22 cellular contexts compared by ENCODE assay signal in the genomic region with DNA sequence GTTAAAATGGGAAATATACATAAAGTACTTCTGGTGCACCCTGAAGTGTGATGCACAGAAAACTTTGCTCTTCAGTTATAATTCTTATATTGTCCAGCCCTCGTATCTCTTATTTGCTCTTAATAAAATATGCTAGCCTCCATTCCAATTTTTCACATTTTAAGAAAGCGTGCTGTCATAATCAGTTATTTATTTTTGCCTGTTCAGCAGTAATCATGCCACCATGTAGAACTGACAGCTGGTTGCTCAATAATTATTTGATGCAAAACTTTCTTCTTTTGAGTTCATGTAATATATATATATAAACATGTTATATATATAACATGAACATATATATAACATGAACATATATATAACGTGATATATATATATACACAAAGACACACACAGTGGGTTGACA.
"Had no signal": no experiment of that assay in that cellular context is flagged by ENCODE, and none has a peak within 500 bp of the region (broad histone marks: within the 10 kb centered on the region; RNA-seq: fewer than 3 reads in every experiment).

No MANE protein-coding gene starts in this region.

- H3K9me3 ChIP-seq: esophagus muscularis mucosa, gastroesophageal sphincter, heart left ventricle, left lung, lower lobe of right lung, mucosa of descending colon had no signal

- H3K79me2 ChIP-seq: hepatocyte had no signal

- H3K27me3 Mint-ChIP-seq: naive B cell had no signal

- H3K4me3 ChIP-seq: coronary artery, dorsolateral prefrontal cortex, esophagus muscularis mucosa, gastroesophageal sphincter, heart left ventricle, hepatocyte, left lung, lower lobe of right lung, mucosa of descending colon had no signal

- H3K4me1 ChIP-seq: esophagus muscularis mucosa, foreskin keratinocyte, gastroesophageal sphincter, heart left ventricle, left lung, lower lobe of right lung had no signal

- H3K27ac ChIP-seq: coronary artery, dorsolateral prefrontal cortex, esophagus muscularis mucosa, foreskin keratinocyte, gastroesophageal sphincter, heart left ventricle, hepatocyte, left lung, lower lobe of right lung had no signal

- H3K36me3 ChIP-seq: esophagus muscularis mucosa, gastroesophageal sphincter, heart left ventricle, left lung, lower lobe of right lung had no signal

- H3K27me3 ChIP-seq: dorsolateral prefrontal cortex, esophagus muscularis mucosa, foreskin keratinocyte, gastroesophageal sphincter, heart left ventricle, hepatocyte, left lung had no signal

- H3K4me3 Mint-ChIP-seq: immature natural killer cell, mesothelial cell of epicardium, naive B cell had no signal

- H3K4me2 ChIP-seq: hepatocyte had no signal

- H3K4me1 Mint-ChIP-seq: immature natural killer cell, mesothelial cell of epicardium, naive B cell had no signal

- FAIRE-seq: colon, endothelial cell of umbilical vein had no signal

- H3K27ac Mint-ChIP-seq: immature natural killer cell, mesothelial cell of epicardium had no signal

- DNase-seq: dermis blood vessel endothelial cell; dorsolateral prefrontal cortex; effector CD4-positive, alpha-beta T cell; effector memory CD4-positive, alpha-beta T cell; foreskin keratinocyte; heart left ventricle; hypothalamus; immature natural killer cell; islet precursor cell; left cardiac atrium; left lung; left ventricle myocardium superior; lower lobe of right lung; mucosa of descending colon; naive B cell had no signal

- H3K36me3 Mint-ChIP-seq: immature natural killer cell, mesothelial cell of epicardium, naive B cell had no signal

- H3K9me3 Mint-ChIP-seq: mesothelial cell of epicardium had no signal

- H2AFZ ChIP-seq: hepatocyte had no signal

- ATAC-seq: foreskin keratinocyte, gastroesophageal sphincter, heart left ventricle, left cardiac atrium, left lung, left ventricle myocardium superior, lower lobe of right lung, mucosa of descending colon had no signal
